Comparison of ENCODE assay signal across 8 cellular contexts in the genomic region with DNA sequence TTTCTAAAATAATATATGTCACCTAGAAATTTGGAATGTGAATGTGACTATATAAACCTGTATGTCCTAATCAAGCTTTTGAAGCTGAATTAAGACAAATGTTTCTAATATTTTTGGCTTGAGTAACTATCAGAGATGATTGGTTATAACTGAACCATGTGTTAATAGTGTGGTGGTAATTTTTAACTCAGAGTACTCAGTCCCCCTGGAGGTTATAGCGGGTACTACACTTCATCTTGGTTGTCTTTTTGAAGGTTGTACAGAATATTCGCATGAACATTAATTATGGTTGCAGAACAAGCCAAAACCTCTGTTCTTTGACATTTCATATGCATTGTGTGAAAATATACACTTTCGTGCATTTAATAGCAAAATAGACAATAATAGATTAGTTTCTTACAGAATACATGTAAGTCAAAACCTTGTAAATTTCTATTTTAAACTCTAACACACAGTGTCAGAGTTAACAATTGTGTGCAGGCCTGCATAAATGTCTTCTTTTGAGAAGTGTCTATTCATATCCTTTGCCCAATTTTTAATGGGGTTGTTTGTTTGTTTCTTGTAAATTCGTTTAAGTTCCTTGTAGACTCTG.
DNase-seq lines count a peak whose midpoint lies in the region; ATAC-seq lines count a peak whose summit lies in the region.

No MANE protein-coding gene starts in this region.

- peaks cover 7 to 36% of the 10 kb centered on the region in 2 donors for H3K27me3 Mint-ChIP-seq in effector memory CD8-positive, alpha-beta T cell

- no peak overlapping the region for H3K27ac ChIP-seq in SJCRH30

- no peaks in the 10 kb centered on the region for H3K4me1 Mint-ChIP-seq in effector memory CD8-positive, alpha-beta T cell (ENCODE audit: low read depth in 2 of 2)

- DNase-seq in NCI-H2029 treated with DMSO at 0.1 percent for 48 hours (lab: John Stamatoyannopoulos, UW) (peak; percentile 31), NCI-H2029 (lab: John Stamatoyannopoulos, UW) (no peak), SJCRH30 (peak; percentile 44 to 75), myocyte (ENCODE audit: low read depth) (peak; percentile 54)
- peak; percentile 25 to 38 (median 27) for DNase-seq in effector memory CD8-positive, alpha-beta T cell

- H3K27ac Mint-ChIP-seq in effector memory CD8-positive, alpha-beta T cell: no peak overlapping the region

- no peaks in the 10 kb centered on the region for H3K27me3 ChIP-seq in SJCRH30

- no peaks in the 10 kb centered on the region for H3K36me3 ChIP-seq in SJCRH30

- H3K9me3 ChIP-seq in SJCRH30 (replicated peaks): no peaks in the 10 kb centered on the region

- H3K4me1 ChIP-seq in SJCRH30: peaks cover 19% of the 10 kb centered on the region

- H3K4me3 Mint-ChIP-seq in effector memory CD8-positive, alpha-beta T cell: no peak overlapping the region

- H3K36me3 Mint-ChIP-seq in effector memory CD8-positive, alpha-beta T cell (ENCODE audit: insufficient read depth): no peaks in the 10 kb centered on the region

- ATAC-seq in GM19328 (IDR thresholded peaks at IDR 0.05; ENCODE audit: unreplicated experiment): peak; percentile 87
- peak; percentile 77 for ATAC-seq in HG03521 (IDR thresholded peaks at IDR 0.05; ENCODE audit: unreplicated experiment)
- ATAC-seq in effector memory CD8-positive, alpha-beta T cell (replicated peaks): peak; percentile 58
- ATAC-seq in HG02571 (IDR thresholded peaks at IDR 0.05; ENCODE audit: unreplicated experiment): no peak

- H3K9me3 Mint-ChIP-seq in effector memory CD8-positive, alpha-beta T cell: no peaks in the 10 kb centered on the region

- no peak overlapping the region for H3K4me3 ChIP-seq in SJCRH30
